11 cellular contexts compared by ENCODE assay signal in the genomic region with DNA sequence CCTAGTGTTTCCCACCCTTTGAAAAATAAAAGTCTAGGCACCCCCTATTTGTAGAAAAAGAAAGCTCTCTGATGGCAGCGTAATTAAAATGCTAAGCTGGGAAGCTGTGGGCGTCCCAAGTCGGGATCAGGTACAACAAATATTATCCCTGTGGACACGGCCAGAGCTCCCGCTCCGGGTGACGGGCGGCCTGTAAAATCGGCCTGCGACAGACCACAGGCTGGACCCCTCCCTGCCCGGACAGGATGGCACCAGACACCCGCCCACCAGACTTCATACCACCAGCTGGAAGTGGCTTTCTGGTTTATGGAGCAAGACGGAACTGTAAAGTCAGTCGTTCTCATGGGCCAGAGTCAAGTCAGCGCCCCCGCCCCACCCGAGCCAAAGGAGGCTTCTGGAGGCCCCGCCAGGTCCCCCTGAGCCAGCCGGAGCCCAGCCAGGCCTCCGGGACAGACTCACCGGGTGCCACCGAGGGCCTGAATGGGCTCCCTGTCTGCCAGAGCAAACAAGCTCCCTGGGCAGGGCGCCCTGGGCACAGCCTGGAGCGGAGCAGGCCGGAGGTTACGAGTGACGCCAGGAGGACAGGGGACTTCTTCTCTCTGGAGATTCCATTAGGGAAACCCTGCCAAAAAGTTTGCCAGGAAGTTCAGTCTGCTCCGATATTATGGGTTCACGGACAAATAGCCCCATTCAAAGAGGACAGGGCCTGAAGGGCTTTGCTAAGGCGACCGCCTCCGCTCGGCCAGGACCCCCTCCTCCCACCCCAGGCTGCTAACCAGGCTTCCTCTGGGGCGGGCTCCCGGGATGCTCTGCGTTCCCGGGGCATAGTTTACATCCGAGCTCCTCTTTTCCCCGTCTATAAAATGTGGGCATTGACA.
DNase-seq lines count a peak whose midpoint lies in the region; ATAC-seq and TF ChIP-seq lines count a peak whose summit lies in the region.
"Had no signal": no experiment of that assay in that cellular context is flagged by ENCODE, and none has a peak within 500 bp of the region (broad histone marks: within the 10 kb centered on the region; RNA-seq: fewer than 3 reads in every experiment).

No MANE protein-coding gene starts in this region.

- DNase-seq in RPMI7951 (ENCODE audit: low read depth) (peak; percentile 45), spleen (peak; percentile 67), NCI-H748 treated with DMSO at 0.1 percent for 48 hours (lab: John Stamatoyannopoulos, UW) (no peak), NCI-H1436 treated with DMSO at 0.1 percent for 48 hours (lab: John Stamatoyannopoulos, UW) (no peak), cerebellum (ENCODE audit: low spot score) (no peak)
- DNase-seq: activated B cell treated with CpG ODN at 0.5 μM for 24 hours; activated effector memory CD4-positive, alpha-beta T cell treated with Interleukin-2 at 50 U/mL for 16 hours had no signal

- 60 to 94% methylated on average over 1 to 10 of the region's 39 CpGs for WGBS in gastroesophageal sphincter (ENCODE audit: low coverage in 1 of 2), 2 donors
- WGBS in spleen, 5 donors: 84 to 90% (median 87%) methylated on average over 30 to 39 of the region's 39 CpGs

- intact Hi-C loops in spleen (cut with DNase I; ENCODE audit: low total_unique reads): no loop called here

- peak overlapping the region in 1 of 2 donors; percentile 37 for H3K9ac ChIP-seq in mucosa of rectum (ENCODE audit: low read depth in 1 of 2, low read length in 2 of 2)

- TF ChIP-seq EP300 in gastroesophageal sphincter (IDR thresholded peaks at IDR 0.05): no peak

- TF ChIP-seq POLR2A in gastroesophageal sphincter (IDR thresholded peaks at IDR 0.05) (no peak), spleen (IDR thresholded peaks at IDR 0.05) (no peak)

- no peaks in the 10 kb centered on the region for H3K36me3 ChIP-seq in gastroesophageal sphincter
- no peaks in the 10 kb centered on the region for H3K36me3 ChIP-seq in mucosa of rectum (ENCODE audit: control insufficient read depth in 2 of 2, insufficient read depth in 2 of 2, low read length in 2 of 2)
- no peaks in the 10 kb centered on the region for H3K36me3 ChIP-seq in spleen

- no peaks in the 10 kb centered on the region for H3K27me3 ChIP-seq in gastroesophageal sphincter
- no peaks in the 10 kb centered on the region for H3K27me3 ChIP-seq in mucosa of rectum (ENCODE audit: control insufficient read depth in 2 of 2, insufficient read depth in 2 of 2, low read length in 2 of 2)
- H3K27me3 ChIP-seq in spleen (replicated peaks in 1 of 7): no peaks in the 10 kb centered on the region

- H3K9me3 ChIP-seq in gastroesophageal sphincter (no peaks in the 10 kb centered on the region), mucosa of rectum (ENCODE audit: control insufficient read depth in 2 of 2, low read length in 2 of 2) (no peaks in the 10 kb centered on the region), spleen (peaks cover 0 to 3% (median 0%) of the 10 kb centered on the region in 8 donors)

- peak; percentile 48 for ATAC-seq in gastroesophageal sphincter
- no peak for ATAC-seq in GM18868 (IDR thresholded peaks at IDR 0.05; ENCODE audit: unreplicated experiment)

- H3K4me1 ChIP-seq in gastroesophageal sphincter: peaks cover 0 to 17% (median 0%) of the 10 kb centered on the region in 3 donors
- peaks cover 0 to 6% of the 10 kb centered on the region in 2 donors for H3K4me1 ChIP-seq in mucosa of rectum (ENCODE audit: control insufficient read depth in 2 of 2, insufficient read depth in 2 of 2, low read length in 2 of 2)
- peaks cover 0 to 12% (median 2%) of the 10 kb centered on the region in 6 donors for H3K4me1 ChIP-seq in spleen

- TF ChIP-seq CTCF in gastroesophageal sphincter (IDR thresholded peaks at IDR 0.05) (no peak), spleen (IDR thresholded peaks at IDR 0.05 in 8 of 11, conservative IDR thresholded peaks at IDR 0.05 in 3 of 11) (no peak)

- peak overlapping the region in 1 of 2 donors; percentile 23 for H3K4me3 ChIP-seq in gastroesophageal sphincter
- H3K4me3 ChIP-seq in mucosa of rectum (ENCODE audit: low read length in 2 of 2): no peak overlapping the region
- no peak overlapping the region for H3K4me3 ChIP-seq in spleen

- H3K27ac ChIP-seq in gastroesophageal sphincter: peak overlapping the region in 3 of 4 donors; percentile 11 to 74 (median 69)
- H3K27ac ChIP-seq in mucosa of rectum (ENCODE audit: low read depth in 2 of 2, low read length in 2 of 2): peak overlapping the region; percentile 58 to 64
- peak overlapping the region in 2 of 8 donors; percentile 16 to 33 for H3K27ac ChIP-seq in spleen
- H3K27ac ChIP-seq: RWPE1 had no signal

Comparison
In these comparisons a context has a peak if more than half of its experiments do, and no peak if none do; other contexts are left out.
1. DNase-seq: peak in RPMI7951 (single experiment) and spleen (single experiment); none in NCI-H748 treated with DMSO at 0.1 percent for 48 hours (single experiment), NCI-H1436 treated with DMSO at 0.1 percent for 48 hours (single experiment) and cerebellum (single experiment).